ENCODE assay signal across 23 cellular contexts in the genomic region with DNA sequence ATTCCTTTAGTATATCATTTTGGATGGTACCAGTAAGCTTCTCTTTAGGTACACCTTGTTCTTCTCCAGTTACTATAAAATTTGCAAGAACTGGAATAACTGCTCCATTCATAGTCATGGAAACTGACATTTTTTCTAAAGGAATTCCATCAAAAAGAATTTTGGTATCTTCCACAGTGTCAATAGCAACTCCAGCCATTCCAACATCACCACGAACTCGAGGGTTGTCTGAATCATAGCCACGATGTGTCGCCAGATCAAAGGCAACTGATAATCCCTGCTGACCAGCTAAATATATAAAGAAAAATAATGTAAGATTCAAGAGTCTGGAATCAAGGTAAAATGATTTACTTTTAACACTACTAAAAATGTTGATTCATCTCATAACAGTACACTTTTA. TPM values are rescaled to one million over a fixed set of nuclear protein-coding genes. Genes with fewer than 3 reads are reported as not detected.
DNase-seq lines count a peak whose midpoint lies in the region; ATAC-seq, FAIRE-seq and TF ChIP-seq lines count a peak whose summit lies in the region.
"Had no signal": no experiment of that assay in that cellular context is flagged by ENCODE, and none has a peak within 500 bp of the region (broad histone marks: within the 10 kb centered on the region; RNA-seq: fewer than 3 reads in every experiment).

No MANE protein-coding gene starts in this region.

- H3K4me1 ChIP-seq in GM23248 (ENCODE audit: insufficient read depth) (peaks cover 7% of the 10 kb centered on the region), Loucy (ENCODE audit: insufficient read depth, low read length, poor library complexity, severe bottlenecking) (peaks cover 31% of the 10 kb centered on the region), K562 (replicated peaks in 1 of 2; ENCODE audit: control insufficient read depth in 2 of 2, insufficient read depth in 2 of 2, low read length in 2 of 2) (peaks cover 0 to 3% of the 10 kb centered on the region in 2 experiments; a peak in 1 of 5 replicates), suprapubic skin (peaks cover 29% of the 10 kb centered on the region)

- peaks cover 18% of the 10 kb centered on the region for H3K36me3 ChIP-seq in GM23248 (ENCODE audit: low read depth)
- no peaks in the 10 kb centered on the region for H3K36me3 ChIP-seq in Loucy (ENCODE audit: insufficient read depth, low read length)
- H3K36me3 ChIP-seq in K562 (ENCODE audit: control insufficient read depth, insufficient read depth, low read length): peaks cover 25% of the 10 kb centered on the region
- peaks cover 41% of the 10 kb centered on the region for H3K36me3 ChIP-seq in suprapubic skin

- H3K27ac ChIP-seq in GM23248 (no peak overlapping the region), K562 (ENCODE audit: extremely low read depth, low read depth, low read length) (no peak overlapping the region), suprapubic skin (no peak overlapping the region)

- H3K4me3 ChIP-seq in GM23248: no peak overlapping the region
- H3K4me3 ChIP-seq in Loucy (ENCODE audit: low read length, poor library complexity, severe bottlenecking): no peak overlapping the region
- no peak overlapping the region for H3K4me3 ChIP-seq in K562
- H3K4me3 ChIP-seq in suprapubic skin: no peak overlapping the region
- H3K4me3 ChIP-seq: MG63 had no signal

- no peaks in the 10 kb centered on the region for H3K9me1 ChIP-seq in K562 (ENCODE audit: control insufficient read depth, insufficient read depth, low read length)

- peak; percentile 6 for DNase-seq in GM23248
- DNase-seq in K562 (ENCODE audit: extremely low read depth in 1 of 4, low spot score in 3 of 4): peak in 1 of 4 experiments; percentile 16
- peak; percentile 9 for DNase-seq in renal cortical epithelial cell (ENCODE audit: low read depth)
- no peak for DNase-seq in SIG-M5 treated with dmso at 0.1 percent for 504 hours (lab: John Stamatoyannopoulos, UW; ENCODE audit: unreplicated experiment)
- no peak for DNase-seq in activated naive CD4-positive, alpha-beta T cell (lab: John Stamatoyannopoulos, UW)
- no peak for DNase-seq in suprapubic skin (ENCODE audit: low spot score in 2 of 2)
- DNase-seq: AML-193, DMS 273 treated with DMSO at 0.1 percent for 48 hours, H9, KG1, MG63, NCI-H1092 treated with DMSO at 0.1 percent for 48 hours, NCI-H1694, NCI-H2227 treated with DMSO at 0.1 percent for 48 hours, NCI-H524 treated with DMSO at 0.1 percent for 48 hours, Right ventricle myocardium superior, SK-N-SH had no signal

- no peak for TF ChIP-seq RAD21 in K562 (CRISPR knock-in tag; conservative IDR thresholded peaks at IDR 0.05 in 1 of 2, IDR thresholded peaks at IDR 0.05 in 1 of 2)

- no peaks in the 10 kb centered on the region for H4K20me1 ChIP-seq in GM23248 (ENCODE audit: insufficient read depth)
- no peaks in the 10 kb centered on the region for H4K20me1 ChIP-seq in Loucy (ENCODE audit: insufficient read depth, low read length, poor library complexity, severe bottlenecking)
- no peaks in the 10 kb centered on the region for H4K20me1 ChIP-seq in K562 (replicated peaks; ENCODE audit: control insufficient read depth, insufficient read depth, low read length)

- H3K9ac ChIP-seq in GM23248 (no peak overlapping the region), Loucy (ENCODE audit: low read depth, low read length, poor library complexity, severe bottlenecking) (no peak overlapping the region), K562 (ENCODE audit: insufficient read depth in 1 of 2, low read depth in 2 of 2, low read length in 2 of 2) (no peak overlapping the region)
- H3K9ac ChIP-seq: SK-N-SH had no signal

- H3F3A ChIP-seq in GM23248 (ENCODE audit: insufficient read depth) (no peaks in the 10 kb centered on the region), Loucy (ENCODE audit: low read depth) (no peaks in the 10 kb centered on the region)

- TF ChIP-seq CTCF in Loucy (conservative IDR thresholded peaks at IDR 0.05; ENCODE audit: low read length) (no peak), K562 (IDR thresholded peaks at IDR 0.05 in 2 of 3, conservative IDR thresholded peaks at IDR 0.05 in 1 of 3; ENCODE audit: insufficient read depth in 2 of 3, low read depth in 1 of 3, low read length in 3 of 3) (no peak), suprapubic skin (IDR thresholded peaks at IDR 0.05) (no peak)

- no peaks in the 10 kb centered on the region for H3K27me3 ChIP-seq in GM23248 (replicated peaks; ENCODE audit: insufficient read depth)
- no peaks in the 10 kb centered on the region for H3K27me3 ChIP-seq in Loucy (ENCODE audit: insufficient read depth, low read length, poor library complexity, severe bottlenecking)
- no peaks in the 10 kb centered on the region for H3K27me3 ChIP-seq in K562 (ENCODE audit: control insufficient read depth in 2 of 2, insufficient read depth in 2 of 2, low read length in 2 of 2)
- H3K27me3 ChIP-seq in suprapubic skin: no peaks in the 10 kb centered on the region
- H3K27me3 ChIP-seq: MG63 had no signal

- WGBS in GM23248 (ENCODE audit: low coverage in 1 of 2, low lambda C conversion rate in 2 of 2, missing lambda C conversion rate in 2 of 2), 2 experiments: 78 to 80% methylated on average over 4 of the region's 4 CpGs
- WGBS in K562 (ENCODE audit: insufficient coverage, low coverage, missing lambda C conversion rate): 29% methylated on average over 4 of the region's 4 CpGs
- 67% methylated on average over 4 of the region's 4 CpGs for WGBS in suprapubic skin

- H3K9me3 ChIP-seq in GM23248 (ENCODE audit: low read depth) (no peaks in the 10 kb centered on the region), Loucy (ENCODE audit: insufficient read depth, low read depth, low read length) (no peaks in the 10 kb centered on the region), K562 (replicated peaks; ENCODE audit: control insufficient read depth, insufficient read depth, low read depth, low read length) (no peaks in the 10 kb centered on the region), suprapubic skin (no peaks in the 10 kb centered on the region)
- H3K9me3 ChIP-seq: MG63, SK-N-SH had no signal

- POLR2A ChIA-PET in K562 (lab: Yijun Ruan, JAX): interaction anchor here (0.6 to 1.2 kb wide), 2 partner anchors 9 to 11 kb away, joined by 3 read pairs; no protein-coding TSS in a partner anchor

- BruUV-seq in K562 (replicated peaks; lab: Mats Ljungman, UMichigan): no TSS peak

- peaks cover 43% of the 10 kb centered on the region for H3K79me2 ChIP-seq in GM23248 (ENCODE audit: insufficient read depth)
- peaks cover 19% of the 10 kb centered on the region for H3K79me2 ChIP-seq in Loucy (ENCODE audit: insufficient read depth, low read length)
- H3K79me2 ChIP-seq in K562 (ENCODE audit: control insufficient read depth, insufficient read depth, low read length): peaks cover 13% of the 10 kb centered on the region

- H2AFZ ChIP-seq in GM23248 (no peak overlapping the region), Loucy (ENCODE audit: low read length) (no peak overlapping the region), K562 (ENCODE audit: low read depth, low read length) (no peak overlapping the region)

- intact Hi-C loops in K562 (cut with micrococcal nuclease): no loop called here

- CTCF ChIA-PET in K562 (lab: Yijun Ruan, JAX; ENCODE audit: low intra/inter-chr PET ratio): no interaction called here

- ATAC-seq in K562: no peak
- ATAC-seq: Panc1 had no signal

- H3K9me2 ChIP-seq in GM23248 (ENCODE audit: insufficient read depth) (no peaks in the 10 kb centered on the region), Loucy (replicated peaks; ENCODE audit: low read depth, low read length) (no peaks in the 10 kb centered on the region)
- H3K9me2 ChIP-seq: SK-N-SH had no signal

- H3K4me2 ChIP-seq in GM23248 (ENCODE audit: unreplicated experiment): no peak overlapping the region
- H3K4me2 ChIP-seq in Loucy (ENCODE audit: low read depth, low read length, poor library complexity, severe bottlenecking): peak overlapping the region; percentile 41
- no peak overlapping the region for H3K4me2 ChIP-seq in K562 (ENCODE audit: insufficient read depth, low read length)
- H3K4me2 ChIP-seq: SK-N-SH had no signal

- in situ Hi-C loops in GM23248 (cut with MboI): no loop called here
- in situ Hi-C loops in K562 (cut with MboI): no loop called here

- no peak for TF ChIP-seq POLR2A in K562 (conservative IDR thresholded peaks at IDR 0.05)
- TF ChIP-seq POLR2A in suprapubic skin (IDR thresholded peaks at IDR 0.05): no peak

- no peak for FAIRE-seq in K562 (lab: Jason Lieb, UNC)
- FAIRE-seq: GM19239 had no signal

- TF ChIP-seq EP300 in K562 (IDR thresholded peaks at IDR 0.05; ENCODE audit: low read length) (no peak), suprapubic skin (IDR thresholded peaks at IDR 0.05) (no peak)

RNA-seq across cellular contexts. Expression of gene MMUT, which starts 5.3 kb away (rescaled TPM):
- total RNA-seq in GM23248 (2014; rRNA removed; shearing (Covaris generic)): 8.0 and 10.5 TPM in 2 replicates
- polyA plus RNA-seq in GM23248 (2016; fragmentation: Nextera tagmentation; extraction: Ambion mirVana) (20.7 and 21.7 TPM in 2 replicates), K562 (2011; rRNA removed) (20.0 and 26.2 TPM in 2 replicates), K562 (2014; fragmentation: Illumina TruSeq; extraction: Trizol) (14.0 and 15.5 TPM in 2 replicates), K562 (2014; fragmentation: Nextera tagmentation; extraction: Ambion mirVana) (10 to 100 TPM; 21.0 to 26.4 TPM), K562 (2014; rRNA removed) (14.1 and 14.8 TPM in 2 replicates)
- 6.4 and 14.7 TPM in 2 replicates for total RNA-seq in K562 (2011; cell fraction: chromatin; rRNA removed; ENCODE audit: low replicate concordance)
- 3.7 and 5.0 TPM in 2 replicates for total RNA-seq in K562 (2011; cell fraction: nucleolus; rRNA removed)
- 6.0 and 6.5 TPM in 2 replicates for total RNA-seq in K562 (2011; cell fraction: nucleoplasm; rRNA removed)
- total RNA-seq in K562 (2014; rRNA removed) (7.1 and 8.2 TPM in 2 replicates), K562 (2014; rRNA removed; fragmentation: Illumina TruSeq; extraction: Trizol) (17.9 and 20.4 TPM in 2 replicates), K562 (2015; rRNA removed; fragmentation: Illumina TruSeq; extraction: Trizol) (10.7 and 11.4 TPM in 2 replicates), K562 (2021) (15.5 and 16.0 TPM in 2 replicates), renal cortical epithelial cell (15.6 and 24.8 TPM in 2 replicates), suprapubic skin (10 to 100 TPM; 10.9 to 17.9 (median 16.1) TPM)
- 5.2 and 9.4 TPM in 2 replicates for polyA plus RNA-seq in K562 (2011; cell fraction: cytosol; rRNA removed)
- 15.5 and 27.7 TPM in 2 replicates for polyA plus RNA-seq in K562 (2011; cell fraction: nucleus; rRNA removed)
- polyA plus RNA-seq in K562 (2012): 13.3 and 17.6 TPM in 2 replicates
- polyA minus RNA-seq in K562 (2011; rRNA and poly(A)+ RNA removed): 33.0 and 34.6 TPM in 2 replicates
- 6.9 and 10.3 TPM in 2 replicates for polyA minus RNA-seq in K562 (2011; cell fraction: cytosol; rRNA and poly(A)+ RNA removed)
- 9.2 and 22.4 TPM in 2 replicates for polyA minus RNA-seq in K562 (2011; cell fraction: nucleus; rRNA and poly(A)+ RNA removed)

RNA-seq across cellular contexts. Expression of gene CENPQ, which starts 5.4 kb away (rescaled TPM):
- total RNA-seq in GM23248 (2014; rRNA removed; shearing (Covaris generic)): 4.0 and 10.8 TPM in 2 replicates
- polyA plus RNA-seq in GM23248 (2016; fragmentation: Nextera tagmentation; extraction: Ambion mirVana) (8.4 and 8.9 TPM in 2 replicates), K562 (2011; rRNA removed) (19.1 and 29.5 TPM in 2 replicates), K562 (2014; fragmentation: Illumina TruSeq; extraction: Trizol) (24.3 and 26.4 TPM in 2 replicates), K562 (2014; fragmentation: Nextera tagmentation; extraction: Ambion mirVana) (10 to 100 TPM; 39.5 to 48.3 TPM), K562 (2014; rRNA removed) (17.4 and 21.5 TPM in 2 replicates)
- 3.2 and 11.6 TPM in 2 replicates for total RNA-seq in K562 (2011; cell fraction: chromatin; rRNA removed; ENCODE audit: low replicate concordance)
- total RNA-seq in K562 (2011; cell fraction: nucleolus; rRNA removed): 2.1 and 2.2 TPM in 2 replicates
- total RNA-seq in K562 (2011; cell fraction: nucleoplasm; rRNA removed): 5.8 and 14.0 TPM in 2 replicates
- total RNA-seq in K562 (2014; rRNA removed) (12.7 and 14.2 TPM in 2 replicates), K562 (2014; rRNA removed; fragmentation: Illumina TruSeq; extraction: Trizol) (26.5 and 34.3 TPM in 2 replicates), K562 (2015; rRNA removed; fragmentation: Illumina TruSeq; extraction: Trizol) (15.7 and 17.5 TPM in 2 replicates), K562 (2021) (16.4 and 18.5 TPM in 2 replicates), renal cortical epithelial cell (5.0 and 10.4 TPM in 2 replicates), suprapubic skin (1 to 10 TPM; 2.4 to 4.0 (median 3.6) TPM)
- polyA plus RNA-seq in K562 (2011; cell fraction: cytosol; rRNA removed): 2.9 and 7.8 TPM in 2 replicates
- polyA plus RNA-seq in K562 (2011; cell fraction: nucleus; rRNA removed): 4.3 and 8.1 TPM in 2 replicates
- polyA plus RNA-seq in K562 (2012): 12.0 and 15.5 TPM in 2 replicates
- 13.0 and 15.2 TPM in 2 replicates for polyA minus RNA-seq in K562 (2011; rRNA and poly(A)+ RNA removed)
- polyA minus RNA-seq in K562 (2011; cell fraction: cytosol; rRNA and poly(A)+ RNA removed): 2.7 and 4.9 TPM in 2 replicates
- polyA minus RNA-seq in K562 (2011; cell fraction: nucleus; rRNA and poly(A)+ RNA removed): 3.1 and 6.0 TPM in 2 replicates

RNA-seq across cellular contexts. Expression of gene GLYATL3, which starts 42.0 kb away (rescaled TPM):
- not detected in 2 replicates for total RNA-seq in GM23248 (2014; rRNA removed; shearing (Covaris generic))
- not detected in 2 replicates for polyA plus RNA-seq in GM23248 (2016; fragmentation: Nextera tagmentation; extraction: Ambion mirVana)
- not detected in 2 replicates for total RNA-seq in K562 (2011; cell fraction: chromatin; rRNA removed; ENCODE audit: low replicate concordance)
- not detected in 2 replicates for total RNA-seq in K562 (2011; cell fraction: nucleolus; rRNA removed)
- not detected in 2 replicates for total RNA-seq in K562 (2011; cell fraction: nucleoplasm; rRNA removed)
- total RNA-seq in K562 (2014; rRNA removed): not detected in 2 replicates
- not detected in 2 replicates for total RNA-seq in K562 (2014; rRNA removed; fragmentation: Illumina TruSeq; extraction: Trizol)
- total RNA-seq in K562 (2015; rRNA removed; fragmentation: Illumina TruSeq; extraction: Trizol): not detected in 2 replicates
- total RNA-seq in K562 (2021): not detected in 2 replicates
- polyA plus RNA-seq in K562 (2011; rRNA removed): not detected in 2 replicates
- not detected in 2 replicates for polyA plus RNA-seq in K562 (2011; cell fraction: cytosol; rRNA removed)
- polyA plus RNA-seq in K562 (2011; cell fraction: nucleus; rRNA removed): not detected in 2 replicates
- not detected in 2 replicates for polyA plus RNA-seq in K562 (2012)
- polyA plus RNA-seq in K562 (2014; fragmentation: Illumina TruSeq; extraction: Trizol): not detected in 2 replicates
- polyA plus RNA-seq in K562 (2014; fragmentation: Nextera tagmentation; extraction: Ambion mirVana): not detected
- not detected in 2 replicates for polyA plus RNA-seq in K562 (2014; rRNA removed)
- polyA minus RNA-seq in K562 (2011; rRNA and poly(A)+ RNA removed): not detected in 2 replicates
- polyA minus RNA-seq in K562 (2011; cell fraction: cytosol; rRNA and poly(A)+ RNA removed): not detected in 2 replicates
- not detected in 2 replicates for polyA minus RNA-seq in K562 (2011; cell fraction: nucleus; rRNA and poly(A)+ RNA removed)
- not detected in 2 replicates for total RNA-seq in renal cortical epithelial cell
- total RNA-seq in suprapubic skin: not detected
- total RNA-seq: A673, Daoy, H9, Right ventricle myocardium superior had no signal
- polyA plus RNA-seq: CD14-positive monocyte, SK-N-SH had no signal

Comparison
In these comparisons a context has a peak if more than half of its experiments do, and no peak if none do; other contexts are left out.
1. DNase-seq: peak in GM23248 (single experiment) and renal cortical epithelial cell (single experiment); none in SIG-M5 treated with dmso at 0.1 percent for 504 hours (single experiment), activated naive CD4-positive, alpha-beta T cell (0 of 4) and suprapubic skin (0 of 2).